ENCODE assay signal across 11 cellular contexts in genomic region chr1:181086926-181087325, GRCh38. TPM values are rescaled to one million over a fixed set of nuclear protein-coding genes. Genes with fewer than 3 reads are reported as not detected.
DNase-seq lines count a peak whose midpoint lies in the region; ATAC-seq and TF ChIP-seq lines count a peak whose summit lies in the region.
"Had no signal": no experiment of that assay in that cellular context is flagged by ENCODE, and none has a peak within 500 bp of the region (broad histone marks: within the 10 kb centered on the region; RNA-seq: fewer than 3 reads in every experiment).

No MANE protein-coding gene starts in this region.

- no peak for DNase-seq in activated naive CD8-positive, alpha-beta T cell treated with anti-CD3 and anti-CD28 coated beads, Interleukin-2, amount 50 U/mL, for 24 hours
- no peak for DNase-seq in activated naive CD8-positive, alpha-beta T cell treated with anti-CD3 and anti-CD28 coated beads for 36 hours
- DNase-seq in RKO (ENCODE audit: low spot score), result peak; percentile 54
- peak; percentile 63 to 76 for DNase-seq in fibroblast of lung (ENCODE audit: low read depth in 2 of 2)
- DNase-seq in type B pancreatic cell (ENCODE audit: extremely low spot score, unreplicated experiment), result no peak
- DNase-seq in DMS153 (lab: John Stamatoyannopoulos, UW), result no peak
- no peak for DNase-seq in cortex of kidney (lab: John Stamatoyannopoulos, UW)
- no peak for DNase-seq in NCI-H524 (lab: John Stamatoyannopoulos, UW)
- DNase-seq: T1000 had no signal

- H3K9me3 Mint-ChIP-seq in activated naive CD8-positive, alpha-beta T cell treated with anti-CD3 and anti-CD28 coated beads, Interleukin-2, amount 50 U/mL, for 24 hours, result no peaks in the 10 kb centered on the region
- no peaks in the 10 kb centered on the region for H3K9me3 Mint-ChIP-seq in activated naive CD8-positive, alpha-beta T cell treated with anti-CD3 and anti-CD28 coated beads for 36 hours
- H3K9me3 Mint-ChIP-seq in type B pancreatic cell, result no peaks in the 10 kb centered on the region
- H3K9me3 Mint-ChIP-seq: nephron had no signal

- H4K20me1 ChIP-seq in fibroblast of lung (ENCODE audit: control insufficient read depth, extremely low read depth, insufficient read depth, low read length), result peaks cover 6% of the 10 kb centered on the region

- H3K4me3 Mint-ChIP-seq in activated naive CD8-positive, alpha-beta T cell treated with anti-CD3 and anti-CD28 coated beads, Interleukin-2, amount 50 U/mL, for 24 hours, result peak overlapping the region; percentile 97
- H3K4me3 Mint-ChIP-seq in activated naive CD8-positive, alpha-beta T cell treated with anti-CD3 and anti-CD28 coated beads for 36 hours, result no peak overlapping the region
- peak overlapping the region; percentile 99 for H3K4me3 Mint-ChIP-seq in type B pancreatic cell

- H3K27me3 Mint-ChIP-seq in activated naive CD8-positive, alpha-beta T cell treated with anti-CD3 and anti-CD28 coated beads, Interleukin-2, amount 50 U/mL, for 24 hours, result no peaks in the 10 kb centered on the region
- no peaks in the 10 kb centered on the region for H3K27me3 Mint-ChIP-seq in activated naive CD8-positive, alpha-beta T cell treated with anti-CD3 and anti-CD28 coated beads for 36 hours
- peaks cover 17% of the 10 kb centered on the region for H3K27me3 Mint-ChIP-seq in type B pancreatic cell

- TF ChIP-seq CTCF in fibroblast of lung (conservative IDR thresholded peaks at IDR 0.05 in 1 of 2, IDR thresholded peaks at IDR 0.05 in 1 of 2; ENCODE audit: low read depth in 1 of 2, low read length in 2 of 2) (no peak), type B pancreatic cell (conservative IDR thresholded peaks at IDR 0.05) (no peak)

- peaks cover 41% of the 10 kb centered on the region for H3K79me2 ChIP-seq in fibroblast of lung (ENCODE audit: control insufficient read depth, insufficient read depth, low read length)

- H3K36me3 Mint-ChIP-seq in activated naive CD8-positive, alpha-beta T cell treated with anti-CD3 and anti-CD28 coated beads, Interleukin-2, amount 50 U/mL, for 24 hours (ENCODE audit: low read depth), result peaks cover 29% of the 10 kb centered on the region
- peaks cover 28% of the 10 kb centered on the region for H3K36me3 Mint-ChIP-seq in activated naive CD8-positive, alpha-beta T cell treated with anti-CD3 and anti-CD28 coated beads for 36 hours
- peaks cover 9% of the 10 kb centered on the region for H3K36me3 Mint-ChIP-seq in type B pancreatic cell

- peaks cover 47% of the 10 kb centered on the region for H3K4me1 Mint-ChIP-seq in activated naive CD8-positive, alpha-beta T cell treated with anti-CD3 and anti-CD28 coated beads, Interleukin-2, amount 50 U/mL, for 24 hours
- H3K4me1 Mint-ChIP-seq in activated naive CD8-positive, alpha-beta T cell treated with anti-CD3 and anti-CD28 coated beads for 36 hours, result peaks cover 36% of the 10 kb centered on the region
- H3K4me1 Mint-ChIP-seq in type B pancreatic cell (ENCODE audit: unreplicated experiment), result peaks cover 18% of the 10 kb centered on the region

- H2AFZ ChIP-seq in fibroblast of lung (ENCODE audit: low read length), result no peak overlapping the region

- H3K27ac Mint-ChIP-seq in activated naive CD8-positive, alpha-beta T cell treated with anti-CD3 and anti-CD28 coated beads, Interleukin-2, amount 50 U/mL, for 24 hours, result peak overlapping the region; percentile 98
- no peak overlapping the region for H3K27ac Mint-ChIP-seq in activated naive CD8-positive, alpha-beta T cell treated with anti-CD3 and anti-CD28 coated beads for 36 hours
- H3K27ac Mint-ChIP-seq in type B pancreatic cell, result no peak overlapping the region
- H3K27ac Mint-ChIP-seq: nephron had no signal

- H3K4me2 ChIP-seq in fibroblast of lung (ENCODE audit: extremely low read depth, insufficient read depth, low read length), result peak overlapping the region; percentile 95

- ATAC-seq in activated naive CD8-positive, alpha-beta T cell treated with anti-CD3 and anti-CD28 coated beads, Interleukin-2, amount 50 U/mL, for 24 hours, result no peak

- no peaks in the 10 kb centered on the region for H3K9me3 ChIP-seq in fibroblast of lung (ENCODE audit: control insufficient read depth, insufficient read depth, low read depth, low read length)
- H3K9me3 ChIP-seq: tibial nerve had no signal

- peaks cover 4% of the 10 kb centered on the region for H3K36me3 ChIP-seq in fibroblast of lung (ENCODE audit: control insufficient read depth, insufficient read depth, low read length)
- H3K36me3 ChIP-seq: tibial nerve had no signal

- no peaks in the 10 kb centered on the region for H3K27me3 ChIP-seq in fibroblast of lung (ENCODE audit: control insufficient read depth, insufficient read depth, low read length)
- H3K27me3 ChIP-seq: tibial nerve had no signal

- H3K4me3 ChIP-seq in fibroblast of lung (replicated peaks in 1 of 4; ENCODE audit: control extremely low read depth in 1 of 4, insufficient read depth in 1 of 4, low read depth in 3 of 4, low read length in 4 of 4), result no peak overlapping the region
- H3K4me3 ChIP-seq: tibial nerve had no signal

- no peak overlapping the region for H3K9ac ChIP-seq in fibroblast of lung (ENCODE audit: insufficient read depth, low read length)

- peaks cover 7% of the 10 kb centered on the region for H3K4me1 ChIP-seq in fibroblast of lung (ENCODE audit: control insufficient read depth, extremely low read depth, insufficient read depth, low read length)

- H3K27ac ChIP-seq in fibroblast of lung (ENCODE audit: insufficient read depth, low read length), result peak overlapping the region; percentile 29
- H3K27ac ChIP-seq: tibial nerve had no signal

RNA-seq across cellular contexts. Expression of gene IER5, which starts 1.6 kb away (rescaled TPM):
- 10 to 100 TPM; 29.7 to 30.3 TPM for total RNA-seq in activated naive CD8-positive, alpha-beta T cell treated with anti-CD3 and anti-CD28 coated beads for 36 hours
- 31.1 and 42.8 TPM in 2 replicates for total RNA-seq in fibroblast of lung
- 19.1 and 24.2 TPM in 2 replicates for polyA plus RNA-seq in fibroblast of lung
- 26.0 and 33.9 TPM in 2 replicates for polyA plus RNA-seq in fibroblast of lung (2012)
- 8.7 and 13.4 TPM in 2 replicates for polyA minus RNA-seq in fibroblast of lung (ENCODE audit: low replicate concordance)
- total RNA-seq in type B pancreatic cell (ENCODE audit: low replicate concordance), result 16.6 and 27.7 TPM in 2 replicates

RNA-seq across cellular contexts. Expression of gene MR1, which starts 53.1 kb away (rescaled TPM):
- 10 to 100 TPM; 14.5 to 15.5 TPM for total RNA-seq in activated naive CD8-positive, alpha-beta T cell treated with anti-CD3 and anti-CD28 coated beads for 36 hours
- total RNA-seq in fibroblast of lung (14.9 and 42.1 TPM in 2 replicates), type B pancreatic cell (ENCODE audit: low replicate concordance) (0.62 and 0.99 TPM in 2 replicates)
- 35.3 and 41.6 TPM in 2 replicates for polyA plus RNA-seq in fibroblast of lung
- 23.4 and 27.6 TPM in 2 replicates for polyA plus RNA-seq in fibroblast of lung (2012)
- 15.7 and 24.7 TPM in 2 replicates for polyA minus RNA-seq in fibroblast of lung (ENCODE audit: low replicate concordance)

Comparison
In these comparisons a context has a peak if more than half of its experiments do, and no peak if none do; other contexts are left out.
1. DNase-seq: peak in RKO (single experiment) and fibroblast of lung (2 of 2); none in activated naive CD8-positive, alpha-beta T cell treated with anti-CD3 and anti-CD28 coated beads, Interleukin-2, amount 50 U/mL, for 24 hours (single experiment), activated naive CD8-positive, alpha-beta T cell treated with anti-CD3 and anti-CD28 coated beads for 36 hours (single experiment), type B pancreatic cell (single experiment), DMS153 (single experiment), cortex of kidney (single experiment) and NCI-H524 (0 of 2).